ENCODE assay signal across 1 cellular context in the genomic region with DNA sequence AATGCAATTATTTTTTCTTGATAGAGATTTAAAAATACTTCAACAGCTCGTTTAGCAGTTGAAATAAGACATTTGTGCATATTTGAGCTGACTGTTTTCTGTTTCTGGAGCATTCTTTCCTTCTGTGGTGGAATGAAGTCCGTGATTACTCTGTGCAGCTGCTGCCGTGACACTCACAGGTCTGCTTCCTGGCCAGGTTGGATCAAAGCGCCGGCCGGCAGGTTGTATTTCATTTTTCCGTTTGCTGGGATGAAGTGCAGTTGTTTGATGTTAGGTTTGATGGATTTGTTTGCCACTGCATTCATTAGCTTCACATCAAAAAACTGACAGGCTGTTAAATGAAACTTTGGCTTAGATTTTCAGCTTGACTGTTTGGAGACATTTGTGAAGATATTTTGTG.
TF ChIP-seq lines count a peak whose summit lies in the region.

No MANE protein-coding gene starts in this region.

TF ChIP-seq in GM23338, 12 proteins besides CTCF, POLR2A, EP300 and RAD21 (continued from another document):
- TF ChIP-seq ZNF114 (CRISPR knock-in tag; IDR thresholded peaks at IDR 0.05) (no peak), CREB1 (CRISPR knock-in tag; IDR thresholded peaks at IDR 0.05; ENCODE audit: low read depth) (no peak), NANOG (IDR thresholded peaks at IDR 0.05; ENCODE audit: borderline replicate concordance) (no peak), STAT1 (IDR thresholded peaks at IDR 0.05; ENCODE audit: unreplicated experiment) (no peak), JUNB (IDR thresholded peaks at IDR 0.05; ENCODE audit: unreplicated experiment) (no peak), EZH2 (IDR thresholded peaks at IDR 0.05; ENCODE audit: low read depth, unreplicated experiment) (no peak)
- TF ChIP-seq, protein P1, sequence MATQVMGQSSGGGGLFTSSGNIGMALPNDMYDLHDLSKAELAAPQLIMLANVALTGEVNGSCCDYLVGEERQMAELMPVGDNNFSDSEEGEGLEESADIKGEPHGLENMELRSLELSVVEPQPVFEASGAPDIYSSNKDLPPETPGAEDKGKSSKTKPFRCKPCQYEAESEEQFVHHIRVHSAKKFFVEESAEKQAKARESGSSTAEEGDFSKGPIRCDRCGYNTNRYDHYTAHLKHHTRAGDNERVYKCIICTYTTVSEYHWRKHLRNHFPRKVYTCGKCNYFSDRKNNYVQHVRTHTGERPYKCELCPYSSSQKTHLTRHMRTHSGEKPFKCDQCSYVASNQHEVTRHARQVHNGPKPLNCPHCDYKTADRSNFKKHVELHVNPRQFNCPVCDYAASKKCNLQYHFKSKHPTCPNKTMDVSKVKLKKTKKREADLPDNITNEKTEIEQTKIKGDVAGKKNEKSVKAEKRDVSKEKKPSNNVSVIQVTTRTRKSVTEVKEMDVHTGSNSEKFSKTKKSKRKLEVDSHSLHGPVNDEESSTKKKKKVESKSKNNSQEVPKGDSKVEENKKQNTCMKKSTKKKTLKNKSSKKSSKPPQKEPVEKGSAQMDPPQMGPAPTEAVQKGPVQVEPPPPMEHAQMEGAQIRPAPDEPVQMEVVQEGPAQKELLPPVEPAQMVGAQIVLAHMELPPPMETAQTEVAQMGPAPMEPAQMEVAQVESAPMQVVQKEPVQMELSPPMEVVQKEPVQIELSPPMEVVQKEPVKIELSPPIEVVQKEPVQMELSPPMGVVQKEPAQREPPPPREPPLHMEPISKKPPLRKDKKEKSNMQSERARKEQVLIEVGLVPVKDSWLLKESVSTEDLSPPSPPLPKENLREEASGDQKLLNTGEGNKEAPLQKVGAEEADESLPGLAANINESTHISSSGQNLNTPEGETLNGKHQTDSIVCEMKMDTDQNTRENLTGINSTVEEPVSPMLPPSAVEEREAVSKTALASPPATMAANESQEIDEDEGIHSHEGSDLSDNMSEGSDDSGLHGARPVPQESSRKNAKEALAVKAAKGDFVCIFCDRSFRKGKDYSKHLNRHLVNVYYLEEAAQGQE (IDR thresholded peaks at IDR 0.05; ENCODE audit: unreplicated experiment): no peak
- TF ChIP-seq, protein P2, sequence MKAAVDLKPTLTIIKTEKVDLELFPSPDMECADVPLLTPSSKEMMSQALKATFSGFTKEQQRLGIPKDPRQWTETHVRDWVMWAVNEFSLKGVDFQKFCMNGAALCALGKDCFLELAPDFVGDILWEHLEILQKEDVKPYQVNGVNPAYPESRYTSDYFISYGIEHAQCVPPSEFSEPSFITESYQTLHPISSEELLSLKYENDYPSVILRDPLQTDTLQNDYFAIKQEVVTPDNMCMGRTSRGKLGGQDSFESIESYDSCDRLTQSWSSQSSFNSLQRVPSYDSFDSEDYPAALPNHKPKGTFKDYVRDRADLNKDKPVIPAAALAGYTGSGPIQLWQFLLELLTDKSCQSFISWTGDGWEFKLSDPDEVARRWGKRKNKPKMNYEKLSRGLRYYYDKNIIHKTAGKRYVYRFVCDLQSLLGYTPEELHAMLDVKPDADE (IDR thresholded peaks at IDR 0.05): no peak
- TF ChIP-seq, protein P3, sequence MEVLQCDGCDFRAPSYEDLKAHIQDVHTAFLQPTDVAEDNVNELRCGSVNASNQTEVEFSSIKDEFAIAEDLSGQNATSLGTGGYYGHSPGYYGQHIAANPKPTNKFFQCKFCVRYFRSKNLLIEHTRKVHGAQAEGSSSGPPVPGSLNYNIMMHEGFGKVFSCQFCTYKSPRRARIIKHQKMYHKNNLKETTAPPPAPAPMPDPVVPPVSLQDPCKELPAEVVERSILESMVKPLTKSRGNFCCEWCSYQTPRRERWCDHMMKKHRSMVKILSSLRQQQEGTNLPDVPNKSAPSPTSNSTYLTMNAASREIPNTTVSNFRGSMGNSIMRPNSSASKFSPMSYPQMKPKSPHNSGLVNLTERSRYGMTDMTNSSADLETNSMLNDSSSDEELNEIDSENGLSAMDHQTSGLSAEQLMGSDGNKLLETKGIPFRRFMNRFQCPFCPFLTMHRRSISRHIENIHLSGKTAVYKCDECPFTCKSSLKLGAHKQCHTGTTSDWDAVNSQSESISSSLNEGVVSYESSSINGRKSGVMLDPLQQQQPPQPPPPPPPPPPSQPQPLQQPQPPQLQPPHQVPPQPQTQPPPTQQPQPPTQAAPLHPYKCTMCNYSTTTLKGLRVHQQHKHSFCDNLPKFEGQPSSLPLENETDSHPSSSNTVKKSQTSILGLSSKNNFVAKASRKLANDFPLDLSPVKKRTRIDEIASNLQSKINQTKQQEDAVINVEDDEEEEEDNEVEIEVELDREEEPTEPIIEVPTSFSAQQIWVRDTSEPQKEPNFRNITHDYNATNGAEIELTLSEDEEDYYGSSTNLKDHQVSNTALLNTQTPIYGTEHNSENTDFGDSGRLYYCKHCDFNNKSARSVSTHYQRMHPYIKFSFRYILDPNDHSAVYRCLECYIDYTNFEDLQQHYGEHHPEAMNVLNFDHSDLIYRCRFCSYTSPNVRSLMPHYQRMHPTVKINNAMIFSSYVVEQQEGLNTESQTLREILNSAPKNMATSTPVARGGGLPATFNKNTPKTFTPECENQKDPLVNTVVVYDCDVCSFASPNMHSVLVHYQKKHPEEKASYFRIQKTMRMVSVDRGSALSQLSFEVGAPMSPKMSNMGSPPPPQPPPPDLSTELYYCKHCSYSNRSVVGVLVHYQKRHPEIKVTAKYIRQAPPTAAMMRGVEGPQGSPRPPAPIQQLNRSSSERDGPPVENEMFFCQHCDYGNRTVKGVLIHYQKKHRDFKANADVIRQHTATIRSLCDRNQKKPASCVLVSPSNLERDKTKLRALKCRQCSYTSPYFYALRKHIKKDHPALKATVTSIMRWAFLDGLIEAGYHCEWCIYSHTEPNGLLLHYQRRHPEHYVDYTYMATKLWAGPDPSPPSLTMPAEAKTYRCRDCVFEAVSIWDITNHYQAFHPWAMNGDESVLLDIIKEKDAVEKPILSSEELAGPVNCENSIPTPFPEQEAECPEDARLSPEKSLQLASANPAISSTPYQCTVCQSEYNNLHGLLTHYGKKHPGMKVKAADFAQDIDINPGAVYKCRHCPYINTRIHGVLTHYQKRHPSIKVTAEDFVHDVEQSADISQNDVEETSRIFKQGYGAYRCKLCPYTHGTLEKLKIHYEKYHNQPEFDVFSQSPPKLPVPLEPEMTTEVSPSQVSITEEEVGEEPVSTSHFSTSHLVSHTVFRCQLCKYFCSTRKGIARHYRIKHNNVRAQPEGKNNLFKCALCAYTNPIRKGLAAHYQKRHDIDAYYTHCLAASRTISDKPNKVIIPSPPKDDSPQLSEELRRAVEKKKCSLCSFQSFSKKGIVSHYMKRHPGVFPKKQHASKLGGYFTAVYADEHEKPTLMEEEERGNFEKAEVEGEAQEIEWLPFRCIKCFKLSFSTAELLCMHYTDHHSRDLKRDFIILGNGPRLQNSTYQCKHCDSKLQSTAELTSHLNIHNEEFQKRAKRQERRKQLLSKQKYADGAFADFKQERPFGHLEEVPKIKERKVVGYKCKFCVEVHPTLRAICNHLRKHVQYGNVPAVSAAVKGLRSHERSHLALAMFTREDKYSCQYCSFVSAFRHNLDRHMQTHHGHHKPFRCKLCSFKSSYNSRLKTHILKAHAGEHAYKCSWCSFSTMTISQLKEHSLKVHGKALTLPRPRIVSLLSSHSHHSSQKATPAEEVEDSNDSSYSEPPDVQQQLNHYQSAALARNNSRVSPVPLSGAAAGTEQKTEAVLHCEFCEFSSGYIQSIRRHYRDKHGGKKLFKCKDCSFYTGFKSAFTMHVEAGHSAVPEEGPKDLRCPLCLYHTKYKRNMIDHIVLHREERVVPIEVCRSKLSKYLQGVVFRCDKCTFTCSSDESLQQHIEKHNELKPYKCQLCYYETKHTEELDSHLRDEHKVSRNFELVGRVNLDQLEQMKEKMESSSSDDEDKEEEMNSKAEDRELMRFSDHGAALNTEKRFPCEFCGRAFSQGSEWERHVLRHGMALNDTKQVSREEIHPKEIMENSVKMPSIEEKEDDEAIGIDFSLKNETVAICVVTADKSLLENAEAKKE (CRISPR knock-in tag; IDR thresholded peaks at IDR 0.05): no peak
